In genomic region chr1:12508849-12509248, GRCh38 we compare ENCODE assay signal across 23 cellular contexts.
DNase-seq lines count a peak whose midpoint lies in the region; ATAC-seq and TF ChIP-seq lines count a peak whose summit lies in the region.
"Had no signal": no experiment of that assay in that cellular context is flagged by ENCODE, and none has a peak within 500 bp of the region (broad histone marks: within the 10 kb centered on the region; RNA-seq: fewer than 3 reads in every experiment).

No MANE protein-coding gene starts in this region.

- H3K27ac Mint-ChIP-seq in activated CD4-positive, alpha-beta T cell treated with anti-CD3 and anti-CD28 coated beads, Interleukin-2, amount 10 ng/mL, durations not matched to agents 7 days and 5 days: peak overlapping the region; percentile 70
- peak overlapping the region in 5 of 7 donors; percentile 63 to 96 (median 82) for H3K27ac Mint-ChIP-seq in CD4-positive, alpha-beta memory T cell
- H3K27ac Mint-ChIP-seq in activated naive CD4-positive, alpha-beta T cell treated with anti-CD3 and anti-CD28 coated beads, Interleukin-2, amount 50 U/mL, for 72 hours: peak overlapping the region; percentile 9 to 96
- peak overlapping the region; percentile 56 to 90 for H3K27ac Mint-ChIP-seq in natural killer cell

- intact Hi-C loops in CD4-positive, alpha-beta memory T cell (cut with micrococcal nuclease): no loop called here
- intact Hi-C loops in natural killer cell (cut with micrococcal nuclease): no loop called here

- CTCF ChIA-PET in activated CD4-positive, alpha-beta T cell treated with anti-CD3 and anti-CD28 coated beads, Interleukin-2, amount 10 ng/mL, durations not matched to agents 7 days and 5 days (lab: Charles Lee): interaction anchor here (0.6 to 0.7 kb wide), 2 partner anchors 10 to 35 kb away, joined by 3 read pairs; no protein-coding TSS in a partner anchor
- CTCF ChIA-PET in CD4-positive, alpha-beta memory T cell (lab: Charles Lee; ENCODE audit: partially characterized antibody): interaction anchor here (1.3 kb wide), 1 partner anchor 93 kb away, joined by 4 read pairs; no protein-coding TSS in a partner anchor

- DNase-seq in activated CD4-positive, alpha-beta T cell treated with anti-CD3 and anti-CD28 coated beads, Interleukin-2, amount 10 ng/mL, durations not matched to agents 7 days and 5 days: no peak
- no peak for DNase-seq in activated CD4-positive, alpha-beta T cell treated with anti-CD3 and anti-CD28 coated beads, Interleukin-2, amount 50 U/mL, for 48 hours
- no peak for DNase-seq in CD4-positive, alpha-beta memory T cell
- DNase-seq in activated naive CD4-positive, alpha-beta T cell treated with anti-CD3 and anti-CD28 coated beads, Interleukin-2, amount 50 U/mL, for 72 hours (ENCODE audit: low spot score in 2 of 2): no peak
- DNase-seq in natural killer cell (no peak), cerebellar cortex (ENCODE audit: low spot score) (no peak)
- DNase-seq in NK-92 treated with Interleukin-12 subunit alpha and Interleukin-12 subunit beta, amount 100 ng/mL, for 24 hours (lab: John Stamatoyannopoulos, UW): no peak
- DNase-seq: activated CD4-positive, alpha-beta T cell treated with anti-CD3 and anti-CD28 coated beads for 4 hours; AML-193; cerebellar nuclear complex; COR-L47; immature natural killer cell; IMR-90; naive B cell; NCI-H446; NCI-H774; stimulated activated CD4-positive, alpha-beta T cell treated with anti-CD3 and anti-CD28 coated beads, Interleukin-2, amount 100 ng/mL, for 24 hours; substantia nigra; upper lobe of left lung had no signal

- TF ChIP-seq CTCF in natural killer cell (IDR thresholded peaks at IDR 0.05): no peak

- peaks cover 48% of the 10 kb centered on the region for H3K4me1 Mint-ChIP-seq in activated CD4-positive, alpha-beta T cell treated with anti-CD3 and anti-CD28 coated beads, Interleukin-2, amount 10 ng/mL, durations not matched to agents 7 days and 5 days
- H3K4me1 Mint-ChIP-seq in CD4-positive, alpha-beta memory T cell: peaks cover 25 to 49% (median 39%) of the 10 kb centered on the region in 4 donors
- H3K4me1 Mint-ChIP-seq in natural killer cell: peaks cover 25 to 32% of the 10 kb centered on the region in 2 donors

- H3K36me3 ChIP-seq in CD4-positive, alpha-beta memory T cell (ENCODE audit: insufficient read depth, low read length): peaks cover 8% of the 10 kb centered on the region

- no peak overlapping the region for H3K4me3 ChIP-seq in CD4-positive, alpha-beta memory T cell (ENCODE audit: low read length in 2 of 2)
- H3K4me3 ChIP-seq: A549, SJSA1, upper lobe of left lung had no signal

- no peaks in the 10 kb centered on the region for H3K9me3 ChIP-seq in CD4-positive, alpha-beta memory T cell (ENCODE audit: control insufficient read depth in 1 of 2, low read length in 2 of 2)
- H3K9me3 ChIP-seq: A549, SJSA1, upper lobe of left lung had no signal

- H3K27me3 ChIP-seq in CD4-positive, alpha-beta memory T cell (ENCODE audit: insufficient read depth, low read length): no peaks in the 10 kb centered on the region
- H3K27me3 ChIP-seq: SJSA1, upper lobe of left lung had no signal

- no peak for ATAC-seq in activated naive CD4-positive, alpha-beta T cell treated with anti-CD3 and anti-CD28 coated beads, Interleukin-2, amount 50 U/mL, for 72 hours
- ATAC-seq in natural killer cell (no peak), HG02870 (IDR thresholded peaks at IDR 0.05; ENCODE audit: unreplicated experiment) (no peak)
- ATAC-seq: A549, left lobe of liver had no signal

- H3K4me1 ChIP-seq in CD4-positive, alpha-beta memory T cell (ENCODE audit: insufficient read depth, low read length): peaks cover 28% of the 10 kb centered on the region
- H3K4me1 ChIP-seq: A549 had no signal

- H3K4me3 Mint-ChIP-seq in activated CD4-positive, alpha-beta T cell treated with anti-CD3 and anti-CD28 coated beads, Interleukin-2, amount 10 ng/mL, durations not matched to agents 7 days and 5 days: no peak overlapping the region
- H3K4me3 Mint-ChIP-seq in CD4-positive, alpha-beta memory T cell: peak overlapping the region in 3 of 8 donors; percentile 33 to 75 (median 54)
- no peak overlapping the region for H3K4me3 Mint-ChIP-seq in natural killer cell

- no peak overlapping the region for H3K27ac ChIP-seq in CD4-positive, alpha-beta memory T cell (ENCODE audit: low read depth, low read length)
- H3K27ac ChIP-seq: A549, SJSA1 had no signal

- peaks cover 2% of the 10 kb centered on the region for H3K9me3 Mint-ChIP-seq in activated CD4-positive, alpha-beta T cell treated with anti-CD3 and anti-CD28 coated beads, Interleukin-2, amount 10 ng/mL, durations not matched to agents 7 days and 5 days
- H3K9me3 Mint-ChIP-seq in CD4-positive, alpha-beta memory T cell: peaks cover 0 to 8% (median under 1%) of the 10 kb centered on the region in 8 donors
- H3K9me3 Mint-ChIP-seq in activated naive CD4-positive, alpha-beta T cell treated with anti-CD3 and anti-CD28 coated beads, Interleukin-2, amount 50 U/mL, for 72 hours: peaks cover 4 to 5% of the 10 kb centered on the region in 2 donors
- no peaks in the 10 kb centered on the region for H3K9me3 Mint-ChIP-seq in natural killer cell
- H3K9me3 Mint-ChIP-seq: immature natural killer cell had no signal

- no peaks in the 10 kb centered on the region for H3K27me3 Mint-ChIP-seq in activated CD4-positive, alpha-beta T cell treated with anti-CD3 and anti-CD28 coated beads, Interleukin-2, amount 10 ng/mL, durations not matched to agents 7 days and 5 days
- H3K27me3 Mint-ChIP-seq in CD4-positive, alpha-beta memory T cell: no peaks in the 10 kb centered on the region
- no peaks in the 10 kb centered on the region for H3K27me3 Mint-ChIP-seq in natural killer cell (ENCODE audit: low read depth in 2 of 2)
- H3K27me3 Mint-ChIP-seq: naive B cell had no signal

- POLR2A ChIA-PET in activated CD4-positive, alpha-beta T cell treated with anti-CD3 and anti-CD28 coated beads, Interleukin-2, amount 10 ng/mL, durations not matched to agents 7 days and 5 days (lab: Charles Lee): no interaction called here
- POLR2A ChIA-PET in CD4-positive, alpha-beta memory T cell (lab: Charles Lee; ENCODE audit: partially characterized antibody): interaction anchor here (0.7 to 5.5 kb wide), 5 partner anchors 10 to 490 kb away, joined by 3 to 74 read pairs (median 4); partner anchors contain the start of gene DHRS3

- H3K36me3 Mint-ChIP-seq in activated CD4-positive, alpha-beta T cell treated with anti-CD3 and anti-CD28 coated beads, Interleukin-2, amount 10 ng/mL, durations not matched to agents 7 days and 5 days (ENCODE audit: low read depth): peaks cover 51% of the 10 kb centered on the region
- H3K36me3 Mint-ChIP-seq in CD4-positive, alpha-beta memory T cell: peaks cover 48 to 52% of the 10 kb centered on the region in 2 donors
- H3K36me3 Mint-ChIP-seq in activated naive CD4-positive, alpha-beta T cell treated with anti-CD3 and anti-CD28 coated beads, Interleukin-2, amount 50 U/mL, for 72 hours: peaks cover 18 to 34% of the 10 kb centered on the region in 2 donors
- no peaks in the 10 kb centered on the region for H3K36me3 Mint-ChIP-seq in natural killer cell
